Comparison of ENCODE assay signal across 20 cellular contexts in genomic region chr4:104128031-104128849, GRCh38.
DNase-seq lines count a peak whose midpoint lies in the region; ATAC-seq and TF ChIP-seq lines count a peak whose summit lies in the region.
"Had no signal": no experiment of that assay in that cellular context is flagged by ENCODE, and none has a peak within 500 bp of the region (broad histone marks: within the 10 kb centered on the region; RNA-seq: fewer than 3 reads in every experiment).

No MANE protein-coding gene starts in this region.

- intact Hi-C loops in left lung (cut with DNase I): no loop called here
- intact Hi-C loops in posterior vena cava (cut with DNase I): no loop called here
- intact Hi-C loops in gastrocnemius medialis (cut with DNase I; ENCODE audit: low total_unique reads): no loop called here

- in situ Hi-C loops in astrocyte of the cerebellum (cut with HindIII; ENCODE audit: low sequenced_read_pairs): no loop called here
- in situ Hi-C loops in gastrocnemius medialis (cut with MboI; ENCODE audit: low sequenced_read_pairs in 4 of 4): no loop called here

- TF ChIP-seq POLR2A in gastrocnemius medialis (IDR thresholded peaks at IDR 0.05): no peak

- TF ChIP-seq CTCF in astrocyte of the cerebellum (IDR thresholded peaks at IDR 0.05; ENCODE audit: low read depth, low read length, missing control alignments) (no peak), left lung (IDR thresholded peaks at IDR 0.05) (no peak), gastrocnemius medialis (IDR thresholded peaks at IDR 0.05 in 4 of 5, conservative IDR thresholded peaks at IDR 0.05 in 1 of 5) (no peak)

- H3K9me3 ChIP-seq in left lung (no peaks in the 10 kb centered on the region), gastrocnemius medialis (no peaks in the 10 kb centered on the region)

- H3K27me3 ChIP-seq in left lung (no peaks in the 10 kb centered on the region), gastrocnemius medialis (no peaks in the 10 kb centered on the region)
- H3K27me3 ChIP-seq: neural progenitor cell had no signal

- ATAC-seq in left lung (peak; percentile 71), gastrocnemius medialis (no peak)
- ATAC-seq: left cardiac atrium had no signal

- DNase-seq in NCI-H82 (lab: John Stamatoyannopoulos, UW): peak; percentile 1
- DNase-seq in NCI-H82 treated with DMSO at 0.1 percent for 48 hours (lab: John Stamatoyannopoulos, UW; ENCODE audit: unreplicated experiment): no peak
- DNase-seq in astrocyte of the cerebellum (ENCODE audit: low read depth): peak; percentile 3
- DNase-seq in left lung: no peak
- no peak for DNase-seq in posterior vena cava (ENCODE audit: low spot score)
- DNase-seq in NCI-H1694 treated with DMSO at 0.1 percent for 48 hours (lab: John Stamatoyannopoulos, UW): no peak
- DNase-seq in DMS79 (lab: John Stamatoyannopoulos, UW): no peak
- no peak for DNase-seq in gastrocnemius medialis
- DNase-seq: activated B cell treated with CpG ODN at 0.5 μM for 24 hours; activated CD4-positive, alpha-beta memory T cell treated with anti-CD3 and anti-CD28 coated beads, Interleukin-2, amount 10 ng/mL, durations not matched to agents 7 days and 5 days; activated naive CD4-positive, alpha-beta T cell treated with Interleukin-2 at 50 U/mL for 16 hours; amygdala; erythroblast; left cardiac atrium; midbrain; NCI-H1694; NCI-H345; stimulated activated CD4-positive, alpha-beta T cell treated with anti-CD3 and anti-CD28 coated beads, Interleukin-12 subunit alpha, Interleukin-12 subunit beta, amount 100 ng/mL, for 4 hours; stimulated activated CD8-positive, alpha-beta memory T cell treated with anti-CD3 and anti-CD28 coated beads, Interleukin-4, amount 100 ng/mL, for 48 hours had no signal

- no peak overlapping the region for H3K27ac ChIP-seq in left lung
- H3K27ac ChIP-seq in gastrocnemius medialis: no peak overlapping the region
- H3K27ac ChIP-seq: neural progenitor cell had no signal

- H3K4me1 ChIP-seq in left lung (no peaks in the 10 kb centered on the region), gastrocnemius medialis (no peaks in the 10 kb centered on the region)
- H3K4me1 ChIP-seq: neural progenitor cell had no signal

- H3K4me3 ChIP-seq in astrocyte of the cerebellum (ENCODE audit: low read depth, low read length) (no peak overlapping the region), left lung (no peak overlapping the region), gastrocnemius medialis (no peak overlapping the region)
- H3K4me3 ChIP-seq: neural progenitor cell had no signal

- H3K36me3 ChIP-seq in left lung (no peaks in the 10 kb centered on the region), gastrocnemius medialis (no peaks in the 10 kb centered on the region)
- H3K36me3 ChIP-seq: neural progenitor cell had no signal

Comparison
In these comparisons a context has a peak if more than half of its experiments do, and no peak if none do; other contexts are left out.
1. DNase-seq: peak in NCI-H82 (single experiment) and astrocyte of the cerebellum (single experiment); none in NCI-H82 treated with DMSO at 0.1 percent for 48 hours (single experiment), left lung (0 of 2), posterior vena cava (single experiment), NCI-H1694 treated with DMSO at 0.1 percent for 48 hours (single experiment), DMS79 (single experiment) and gastrocnemius medialis (0 of 2).